ENCODE assay signal across 30 cellular contexts in genomic region chr10:68606918-68607317, GRCh38.
"Had no signal": no experiment of that assay in that cellular context is flagged by ENCODE, and none has a peak within 500 bp of the region (broad histone marks: within the 10 kb centered on the region; RNA-seq: fewer than 3 reads in every experiment).

No MANE protein-coding gene starts in this region.

- H3K27ac Mint-ChIP-seq: activated CD4-positive, alpha-beta T cell treated with anti-CD3 and anti-CD28 coated beads, Interleukin-2, amount 10 ng/mL, durations not matched to agents 24 days and 14 days; activated CD8-positive, alpha-beta memory T cell treated with anti-CD3 and anti-CD28 coated beads, Interleukin-2, amount 10 ng/mL, durations not matched to agents 7 days and 5 days; activated CD8-positive, alpha-beta T cell treated with anti-CD3 and anti-CD28 coated beads for 36 hours; activated naive CD4-positive, alpha-beta T cell treated with anti-CD3 and anti-CD28 coated beads, Interleukin-2, amount 10 ng/mL, durations not matched to agents 7 days and 5 days; activated naive CD8-positive, alpha-beta T cell treated with anti-CD3 and anti-CD28 coated beads, Interleukin-2, amount 50 U/mL, for 24 hours; nephron progenitor cell; stimulated activated effector memory CD8-positive, alpha-beta T cell treated with anti-CD3 and anti-CD28 coated beads, Interleukin-12 subunit alpha, Interleukin-12 subunit beta, amount 100 ng/mL, for 72 hours; T-cell; T-helper 2 cell treated with Interferon-gamma antibody and Interleukin-4, amounts not matched to agents 5 μg/mL and 100 μg/mL, for 36 hours; type B pancreatic cell had no signal

- H3K27me3 Mint-ChIP-seq: activated CD4-positive, alpha-beta T cell treated with anti-CD3 and anti-CD28 coated beads, Interleukin-2, amount 10 ng/mL, durations not matched to agents 24 days and 14 days; activated CD8-positive, alpha-beta memory T cell treated with anti-CD3 and anti-CD28 coated beads, Interleukin-2, amount 10 ng/mL, durations not matched to agents 7 days and 5 days; activated CD8-positive, alpha-beta T cell treated with anti-CD3 and anti-CD28 coated beads for 36 hours; activated naive CD4-positive, alpha-beta T cell treated with anti-CD3 and anti-CD28 coated beads, Interleukin-2, amount 10 ng/mL, durations not matched to agents 7 days and 5 days; activated naive CD8-positive, alpha-beta T cell treated with anti-CD3 and anti-CD28 coated beads, Interleukin-2, amount 50 U/mL, for 24 hours; central memory CD8-positive, alpha-beta T cell; T-cell; type B pancreatic cell had no signal

- H3K4me3 Mint-ChIP-seq: activated CD4-positive, alpha-beta T cell treated with anti-CD3 and anti-CD28 coated beads, Interleukin-2, amount 10 ng/mL, durations not matched to agents 24 days and 14 days; activated CD8-positive, alpha-beta memory T cell treated with anti-CD3 and anti-CD28 coated beads, Interleukin-2, amount 10 ng/mL, durations not matched to agents 7 days and 5 days; activated CD8-positive, alpha-beta T cell treated with anti-CD3 and anti-CD28 coated beads for 36 hours; activated naive CD4-positive, alpha-beta T cell treated with anti-CD3 and anti-CD28 coated beads, Interleukin-2, amount 10 ng/mL, durations not matched to agents 7 days and 5 days; activated naive CD8-positive, alpha-beta T cell treated with anti-CD3 and anti-CD28 coated beads, Interleukin-2, amount 50 U/mL, for 24 hours; central memory CD8-positive, alpha-beta T cell; nephron progenitor cell; stimulated activated effector memory CD8-positive, alpha-beta T cell treated with anti-CD3 and anti-CD28 coated beads, Interleukin-12 subunit alpha, Interleukin-12 subunit beta, amount 100 ng/mL, for 72 hours; T-cell; T-helper 2 cell treated with Interferon-gamma antibody and Interleukin-4, amounts not matched to agents 5 μg/mL and 100 μg/mL, for 36 hours; type B pancreatic cell had no signal

- ATAC-seq: activated CD4-positive, CD25-positive, alpha-beta regulatory T cell treated with anti-CD3 and anti-CD28 coated beads, Interleukin-2, amount 50 U/mL, for 24 hours; activated CD8-positive, alpha-beta memory T cell treated with anti-CD3 and anti-CD28 coated beads, Interleukin-2, amount 10 ng/mL, durations not matched to agents 7 days and 5 days; activated CD8-positive, alpha-beta T cell treated with anti-CD3 and anti-CD28 coated beads for 36 hours; activated naive CD8-positive, alpha-beta T cell treated with anti-CD3 and anti-CD28 coated beads, Interleukin-2, amount 50 U/mL, for 24 hours; gastrocnemius medialis; heart left ventricle; left cardiac atrium; mucosa of descending colon; pancreas; right cardiac atrium; stimulated activated effector memory CD8-positive, alpha-beta T cell treated with anti-CD3 and anti-CD28 coated beads, Interleukin-12 subunit alpha, Interleukin-12 subunit beta, amount 100 ng/mL, for 72 hours; T-cell had no signal

- H3K27ac ChIP-seq: esophagus muscularis mucosa, gastrocnemius medialis, heart left ventricle, pancreas, skin epidermis, testis, vagina, VCaP had no signal

- H3K27me3 ChIP-seq: esophagus muscularis mucosa, gastrocnemius medialis, heart left ventricle, pancreas, testis, vagina had no signal

- H3K4me3 ChIP-seq: esophagus muscularis mucosa, gastrocnemius medialis, heart left ventricle, mucosa of descending colon, pancreas, skin epidermis, testis, vagina had no signal

- H3K4me1 ChIP-seq: pancreas, vagina had no signal

- DNase-seq: activated CD4-positive, alpha-beta T cell treated with anti-CD3 and anti-CD28 coated beads, Interleukin-2, amount 10 ng/mL, durations not matched to agents 24 days and 14 days; activated CD8-positive, alpha-beta memory T cell treated with anti-CD3 and anti-CD28 coated beads, Interleukin-2, amount 10 ng/mL, durations not matched to agents 7 days and 5 days; activated CD8-positive, alpha-beta T cell treated with anti-CD3 and anti-CD28 coated beads for 36 hours; activated effector memory CD4-positive, alpha-beta T cell treated with anti-CD3 and anti-CD28 coated beads, Interleukin-2, amount 50 U/mL, for 16 hours; activated naive CD4-positive, alpha-beta T cell treated with anti-CD3 and anti-CD28 coated beads, Interleukin-2, amount 10 ng/mL, durations not matched to agents 7 days and 5 days; activated naive CD8-positive, alpha-beta T cell treated with anti-CD3 and anti-CD28 coated beads, Interleukin-2, amount 50 U/mL, for 24 hours; activated T-cell treated with anti-CD3 and anti-CD28 coated beads for 4 hours; anterior cingulate cortex; effector memory CD4-positive, alpha-beta T cell; gastrocnemius medialis; heart left ventricle; islet precursor cell; left cardiac atrium; mesendoderm; mucosa of descending colon; nephron progenitor cell; pancreas; right cardiac atrium; stimulated activated CD4-positive, alpha-beta T cell treated with anti-CD3 and anti-CD28 coated beads, Interleukin-2, amount 100 ng/mL, for 24 hours; T-cell; testis had no signal

- H3K36me3 ChIP-seq: esophagus muscularis mucosa, gastrocnemius medialis, heart left ventricle, pancreas, vagina had no signal

- H3K9me3 ChIP-seq: esophagus muscularis mucosa, gastrocnemius medialis, heart left ventricle, mucosa of descending colon, pancreas, testis, vagina had no signal

- H3K36me3 Mint-ChIP-seq: stimulated activated effector memory CD8-positive, alpha-beta T cell treated with anti-CD3 and anti-CD28 coated beads, Interleukin-12 subunit alpha, Interleukin-12 subunit beta, amount 100 ng/mL, for 72 hours had no signal

- H3K9me3 Mint-ChIP-seq: activated CD4-positive, alpha-beta T cell treated with anti-CD3 and anti-CD28 coated beads, Interleukin-2, amount 10 ng/mL, durations not matched to agents 24 days and 14 days; activated CD8-positive, alpha-beta T cell treated with anti-CD3 and anti-CD28 coated beads for 36 hours; activated naive CD4-positive, alpha-beta T cell treated with anti-CD3 and anti-CD28 coated beads, Interleukin-2, amount 10 ng/mL, durations not matched to agents 7 days and 5 days; activated naive CD8-positive, alpha-beta T cell treated with anti-CD3 and anti-CD28 coated beads, Interleukin-2, amount 50 U/mL, for 24 hours; central memory CD8-positive, alpha-beta T cell; nephron progenitor cell; stimulated activated effector memory CD8-positive, alpha-beta T cell treated with anti-CD3 and anti-CD28 coated beads, Interleukin-12 subunit alpha, Interleukin-12 subunit beta, amount 100 ng/mL, for 72 hours; T-cell; T-helper 2 cell treated with Interferon-gamma antibody and Interleukin-4, amounts not matched to agents 5 μg/mL and 100 μg/mL, for 36 hours; type B pancreatic cell had no signal
